ENCODE assay signal across 8 cellular contexts in the genomic region with DNA sequence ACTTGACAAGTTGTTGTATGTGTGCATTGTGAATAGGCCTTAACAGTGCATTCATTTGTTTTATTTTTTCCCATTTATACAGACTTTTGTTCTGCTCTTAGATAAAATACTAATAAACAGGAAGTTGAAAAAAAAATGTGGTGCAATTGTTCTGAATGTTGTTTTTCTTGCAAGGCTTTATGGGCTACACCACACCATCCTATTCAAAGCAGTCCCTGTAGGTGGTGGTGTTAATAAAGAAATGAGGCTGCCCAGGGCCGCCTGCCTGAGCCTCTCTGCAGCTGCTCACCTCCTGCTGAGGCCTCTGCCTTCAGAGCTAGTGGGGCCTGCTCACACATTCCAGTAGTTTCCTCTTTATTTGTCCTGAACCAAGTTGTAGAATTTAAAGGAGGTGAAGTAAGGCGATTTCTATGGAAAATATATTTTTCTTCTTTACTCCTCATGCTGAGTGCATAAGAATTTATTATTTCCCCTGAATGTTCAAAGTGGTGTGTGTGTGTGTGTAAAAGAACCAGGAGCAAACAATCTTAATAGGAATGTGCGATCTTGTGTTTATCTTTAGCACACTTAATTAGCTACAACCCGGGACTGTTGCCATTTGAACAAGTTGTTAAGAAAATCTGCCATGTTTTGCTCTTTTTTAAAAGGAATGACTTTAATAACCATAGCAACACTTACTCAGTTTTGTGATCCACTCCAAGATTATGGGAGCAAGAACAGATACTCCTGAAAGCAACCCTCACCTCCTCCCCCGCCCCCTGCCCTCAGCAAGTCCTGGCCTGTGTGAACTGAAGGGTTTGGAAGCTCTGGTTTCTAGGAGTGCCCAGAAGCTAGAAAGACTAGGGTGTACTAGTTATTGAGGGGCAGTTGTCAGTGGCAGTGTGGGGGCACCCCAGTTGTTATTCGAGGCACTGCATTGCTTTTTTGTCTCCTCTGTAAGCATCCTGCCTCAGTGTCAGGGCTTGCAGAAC.
DNase-seq lines count a peak whose midpoint lies in the region; ATAC-seq and TF ChIP-seq lines count a peak whose summit lies in the region.
"Not testable (repeated sequence)": the region's sequence is repeated elsewhere in the genome, so short reads cannot be mapped to it uniquely, and the experiment has no call there.

No MANE protein-coding gene starts in this region.

- intact Hi-C loops in esophagus muscularis mucosa (cut with DNase I); lower lobe of right lung (cut with DNase I): not testable (repeated sequence)

- H3K79me2 ChIP-seq in KMS-11 (ENCODE audit: insufficient read depth, low read depth): peaks cover 44% of the 10 kb centered on the region

- H3K4me1 Mint-ChIP-seq in activated T-cell treated with anti-CD3 and anti-CD28 coated beads, Interleukin-2, amount 50 U/mL, for 4 hours (ENCODE audit: low read depth): peaks cover 34% of the 10 kb centered on the region
- peaks cover 8 to 16% of the 10 kb centered on the region in 2 donors for H3K4me1 Mint-ChIP-seq in stimulated activated naive B cell treated with anti-CD40 and anti-IgM and Interleukin-4, amounts not matched to agents 10 μg/mL and 1 μg/mL and 100 μg/mL, for 72 hours

- TF ChIP-seq EP300 in esophagus muscularis mucosa (IDR thresholded peaks at IDR 0.05): not testable (repeated sequence)

- not testable (repeated sequence) for TF ChIP-seq CTCF in KMS-11 (conservative IDR thresholded peaks at IDR 0.05; ENCODE audit: low read depth, low read length)
- TF ChIP-seq CTCF in esophagus muscularis mucosa (IDR thresholded peaks at IDR 0.05) (peak in 2 of 3 experiments; percentile 30 to 40), lower lobe of right lung (IDR thresholded peaks at IDR 0.05) (peak; percentile 30)

- H3K27ac ChIP-seq in KMS-11: peak overlapping the region; percentile 40; the same call in 1 of the 2 replicates
- H3K27ac ChIP-seq in esophagus muscularis mucosa (replicated peaks in 1 of 4); lower lobe of right lung: not testable (repeated sequence)

- WGBS in esophagus muscularis mucosa: 18% methylated on average over 3 of the region's 6 CpGs

- H3K36me3 ChIP-seq in KMS-11 (ENCODE audit: insufficient read depth); esophagus muscularis mucosa; lower lobe of right lung: not testable (repeated sequence)

- peak; percentile 37 for DNase-seq in EH (ENCODE audit: low read depth)
- not testable (repeated sequence) for DNase-seq in activated T-cell treated with anti-CD3 and anti-CD28 coated beads, Interleukin-2, amount 50 U/mL, for 4 hours; esophagus muscularis mucosa (ENCODE audit: extremely low spot score); lower lobe of right lung; stimulated activated naive B cell treated with anti-CD40 and anti-IgM and Interleukin-4, amounts not matched to agents 10 μg/mL and 1 μg/mL and 100 μg/mL, for 72 hours

- H3K27me3 ChIP-seq in KMS-11 (ENCODE audit: insufficient read depth, low read depth); esophagus muscularis mucosa; lower lobe of right lung (ENCODE audit: low read depth): not testable (repeated sequence)

- not testable (repeated sequence) for H3K27me3 Mint-ChIP-seq in activated T-cell treated with anti-CD3 and anti-CD28 coated beads, Interleukin-2, amount 50 U/mL, for 4 hours (ENCODE audit: low read depth); stimulated activated naive B cell treated with anti-CD40 and anti-IgM and Interleukin-4, amounts not matched to agents 10 μg/mL and 1 μg/mL and 100 μg/mL, for 72 hours

- H3K4me2 ChIP-seq in KMS-11: peak overlapping the region; percentile 42; the same call in 1 of the 2 replicates

- H3K4me1 ChIP-seq in KMS-11 (ENCODE audit: low read depth, poor library complexity, severe bottlenecking): peaks cover 32% of the 10 kb centered on the region
- not testable (repeated sequence) for H3K4me1 ChIP-seq in esophagus muscularis mucosa, lower lobe of right lung

- H3K9me3 Mint-ChIP-seq in activated T-cell treated with anti-CD3 and anti-CD28 coated beads, Interleukin-2, amount 50 U/mL, for 4 hours; stimulated activated naive B cell treated with anti-CD40 and anti-IgM and Interleukin-4, amounts not matched to agents 10 μg/mL and 1 μg/mL and 100 μg/mL, for 72 hours: not testable (repeated sequence)

- peaks cover 16% of the 10 kb centered on the region for H3K36me3 Mint-ChIP-seq in activated T-cell treated with anti-CD3 and anti-CD28 coated beads, Interleukin-2, amount 50 U/mL, for 4 hours (ENCODE audit: insufficient read depth)
- peaks cover 6 to 10% of the 10 kb centered on the region in 2 donors for H3K36me3 Mint-ChIP-seq in stimulated activated naive B cell treated with anti-CD40 and anti-IgM and Interleukin-4, amounts not matched to agents 10 μg/mL and 1 μg/mL and 100 μg/mL, for 72 hours

- not testable (repeated sequence) for H2AFZ ChIP-seq in KMS-11 (ENCODE audit: low read depth)

- not testable (repeated sequence) for H3K4me3 ChIP-seq in KMS-11 (IDR thresholded peaks at IDR 0.05; ENCODE audit: insufficient read depth, low read depth, low read length); esophagus muscularis mucosa; lower lobe of right lung

- not testable (repeated sequence) for H3K9me3 ChIP-seq in esophagus muscularis mucosa, lower lobe of right lung

- not testable (repeated sequence) for TF ChIP-seq POLR2A in esophagus muscularis mucosa (IDR thresholded peaks at IDR 0.05; ENCODE audit: low read depth)

- not testable (repeated sequence) for H3K27ac Mint-ChIP-seq in stimulated activated naive B cell treated with anti-CD40 and anti-IgM and Interleukin-4, amounts not matched to agents 10 μg/mL and 1 μg/mL and 100 μg/mL, for 72 hours

- not testable (repeated sequence) for H4K20me1 ChIP-seq in KMS-11 (ENCODE audit: insufficient read depth)

- H3K9ac ChIP-seq in KMS-11: not testable (repeated sequence)

- ATAC-seq in GM19452 (IDR thresholded peaks at IDR 0.05; ENCODE audit: unreplicated experiment) (peak; percentile 77), HG02885 (IDR thresholded peaks at IDR 0.05; ENCODE audit: poor library complexity, unreplicated experiment) (peak; percentile 82), lower lobe of right lung (peak; percentile 95 to 96)
- ATAC-seq in activated T-cell treated with anti-CD3 and anti-CD28 coated beads, Interleukin-2, amount 50 U/mL, for 4 hours: peak; percentile 70 to 79
- ATAC-seq in stimulated activated naive B cell treated with anti-CD40 and anti-IgM and Interleukin-4, amounts not matched to agents 10 μg/mL and 1 μg/mL and 100 μg/mL, for 72 hours (replicated peaks): peak; percentile 74 to 79

- not testable (repeated sequence) for H3K4me3 Mint-ChIP-seq in activated T-cell treated with anti-CD3 and anti-CD28 coated beads, Interleukin-2, amount 50 U/mL, for 4 hours; stimulated activated naive B cell treated with anti-CD40 and anti-IgM and Interleukin-4, amounts not matched to agents 10 μg/mL and 1 μg/mL and 100 μg/mL, for 72 hours
